8 cellular contexts compared by ENCODE assay signal in genomic region chr17:67221062-67221998, GRCh38. TPM values are rescaled to one million over a fixed set of nuclear protein-coding genes. Genes with fewer than 3 reads are reported as not detected.
DNase-seq lines count a peak whose midpoint lies in the region; ATAC-seq and TF ChIP-seq lines count a peak whose summit lies in the region.

No MANE protein-coding gene starts in this region.

- H3K4me2 ChIP-seq in neural cell (ENCODE audit: low read length): no peak overlapping the region

- ATAC-seq in GM19023 (IDR thresholded peaks at IDR 0.05; ENCODE audit: unreplicated experiment): no peak
- ATAC-seq in GM21529 (IDR thresholded peaks at IDR 0.05; ENCODE audit: unreplicated experiment): no peak

- H3K36me3 ChIP-seq in HEK293 (ENCODE audit: control insufficient read depth in 2 of 2, insufficient read depth in 1 of 2, low read length in 2 of 2) (peaks cover 35 to 48% of the 10 kb centered on the region in 2 experiments), neural cell (ENCODE audit: insufficient read depth, low read length) (no peaks in the 10 kb centered on the region)

- TF ChIP-seq POLR2A in erythroblast (IDR thresholded peaks at IDR 0.05; ENCODE audit: low read length): no peak

- peak; percentile 50 for TF ChIP-seq RAD21 in neural cell (conservative IDR thresholded peaks at IDR 0.05)

- no peaks in the 10 kb centered on the region for H3K27me3 ChIP-seq in neural cell (ENCODE audit: insufficient read depth, low read depth, low read length)

- no peaks in the 10 kb centered on the region for H3K9me3 ChIP-seq in HEK293 (ENCODE audit: control insufficient read depth, insufficient read depth, low read depth, low read length)
- H3K9me3 ChIP-seq in neural cell (ENCODE audit: low read length): no peaks in the 10 kb centered on the region

- DNase-seq in COR-L47 (lab: John Stamatoyannopoulos, UW): peak; percentile 18
- DNase-seq in SK-N-DZ (ENCODE audit: low spot score): peak; percentile 63
- DNase-seq in erythroblast (lab: John Stamatoyannopoulos, UW): peak; percentile 63 to 66
- DNase-seq in mesenteric fat pad (ENCODE audit: low spot score): no peak

- no peaks in the 10 kb centered on the region for H4K20me1 ChIP-seq in neural cell (ENCODE audit: insufficient read depth)

- peaks cover 3% of the 10 kb centered on the region; the same call in 1 of the 2 replicates for H3K4me1 ChIP-seq in HEK293 (ENCODE audit: control insufficient read depth, insufficient read depth, low read length)

- POLR2A ChIA-PET in HEK293 (lab: Yijun Ruan, JAX): interaction anchor here (0.7 to 1.3 kb wide), 2 partner anchors 18 to 24 kb away, joined by 3 to 8 read pairs; partner anchors contain the start of gene HELZ

- TF ChIP-seq EP300 in neural cell (conservative IDR thresholded peaks at IDR 0.05; ENCODE audit: poor library complexity, severe bottlenecking): no peak

- H3K9ac ChIP-seq in neural cell (ENCODE audit: low read length): no peak overlapping the region

- H3F3A ChIP-seq in neural cell (ENCODE audit: insufficient read depth, low read length, poor library complexity, severe bottlenecking): no peaks in the 10 kb centered on the region

- H3K4me3 ChIP-seq in HEK293 (ENCODE audit: low read depth, low read length) (no peak overlapping the region), neural cell (ENCODE audit: low read length) (no peak overlapping the region)

- H3K27ac ChIP-seq in HEK293 (ENCODE audit: extremely low read depth, low read depth, low read length) (no peak overlapping the region), neural cell (ENCODE audit: low read length) (no peak overlapping the region)

- H3K9me2 ChIP-seq in neural cell (ENCODE audit: insufficient read depth, low read length): no peaks in the 10 kb centered on the region

- peaks cover 16% of the 10 kb centered on the region for H3K79me2 ChIP-seq in neural cell (replicated peaks; ENCODE audit: insufficient read depth, low read length)

- H2AFZ ChIP-seq in neural cell (ENCODE audit: low read depth, low read length): no peak overlapping the region

- TF ChIP-seq CTCF in HEK293 (tag by site-specific recombination; IDR thresholded peaks at IDR 0.05) (peak; percentile 45; the same call in 1 of the 2 replicates), neural cell (IDR thresholded peaks at IDR 0.05; ENCODE audit: poor library complexity, severe bottlenecking) (peak; percentile 66)

- CTCF ChIA-PET in HEK293 (lab: Yijun Ruan, JAX): interaction anchor here (0.5 to 2.7 kb wide), 15 partner anchors 9 to 296 kb away, joined by 3 to 12 read pairs (median 3); partner anchors contain the start of genes HELZ and PSMD12

TF ChIP-seq in HEK293, 187 proteins besides CTCF, POLR2A, EP300 and RAD21:
- TF ChIP-seq TRIM28 (IDR thresholded peaks at IDR 0.05; ENCODE audit: borderline replicate concordance, low read length) (no peak), ZBTB17 (tag by site-specific recombination; IDR thresholded peaks at IDR 0.05) (0 out of 2 replicates have a peak, but pooled peaks have one; percentile 29), ELK4 (IDR thresholded peaks at IDR 0.05; ENCODE audit: borderline replicate concordance, low read depth, low read length) (no peak), ZNF362 (tag by site-specific recombination; IDR thresholded peaks at IDR 0.05) (0 out of 2 replicates have a peak, but pooled peaks have one; percentile 51)
TF ChIP-seq in HEK293: peak in this region for 2.

TF ChIP-seq in neural cell, 6 proteins besides CTCF, POLR2A, EP300 and RAD21:
- TF ChIP-seq SMC3 (conservative IDR thresholded peaks at IDR 0.05; ENCODE audit: poor library complexity): peak; percentile 49
- TF ChIP-seq TAF1 (IDR thresholded peaks at IDR 0.05; ENCODE audit: low read depth): no peak
- no peak for TF ChIP-seq POLR2AphosphoS5 (IDR thresholded peaks at IDR 0.05)
TF ChIP-seq in neural cell: peak in this region for 1.

RNA-seq across cellular contexts. Expression of gene HELZ, which starts 23.7 kb away (rescaled TPM):
- 12.2 and 13.6 TPM in 2 replicates for polyA plus RNA-seq in SK-N-DZ (2014; cell fraction: cytosol; rRNA removed)
- polyA plus RNA-seq in SK-N-DZ (2014; cell fraction: nucleus; rRNA removed): 5.8 and 9.7 TPM in 2 replicates
- 11.7 and 14.4 TPM in 2 replicates for polyA plus RNA-seq in neural cell
- polyA minus RNA-seq in neural cell: 98.8 and 134 TPM in 2 replicates
- total RNA-seq in mesenteric fat pad: 68.8 TPM
